8 cellular contexts compared by ENCODE assay signal in genomic region chr17:45584092-45585036, GRCh38.
DNase-seq lines count a peak whose midpoint lies in the region; ATAC-seq and TF ChIP-seq lines count a peak whose summit lies in the region.

No MANE protein-coding gene starts in this region.

- no peaks in the 10 kb centered on the region for H3K9me3 ChIP-seq in SK-N-SH

- H3K9me3 Mint-ChIP-seq in brain (peaks cover 0 to 12% (median 6%) of the 10 kb centered on the region in 5 experiments), immature natural killer cell (no peaks in the 10 kb centered on the region)

- WGBS in SK-N-SH (ENCODE audit: low lambda C conversion rate), result under 1% methylated on average over 58 of the region's 62 CpGs

- TF ChIP-seq CTCF in SK-N-SH (IDR thresholded peaks at IDR 0.05) (0 out of 2 replicates have a peak, but pooled peaks have one; percentile 4), brain (conservative IDR thresholded peaks at IDR 0.05) (no peak)

- H3K27me3 ChIP-seq in SK-N-SH (ENCODE audit: insufficient read depth), result no peaks in the 10 kb centered on the region

- CTCF ChIA-PET in SK-N-SH (lab: Yijun Ruan, JAX), result interaction anchor here (1.1 to 1.3 kb wide), 2 partner anchors 628 to 677 kb away, joined by 3 read pairs; no protein-coding TSS in a partner anchor

- peak overlapping the region; percentile 92 to 97 (median 93) for H3K4me3 Mint-ChIP-seq in brain
- peak overlapping the region; percentile 87 to 98 (median 94) for H3K4me3 Mint-ChIP-seq in immature natural killer cell

- POLR2A ChIA-PET in SK-N-SH (lab: Yijun Ruan, JAX), result interaction anchor here (0.6 kb wide), 1 partner anchor 876 kb away, joined by 3 read pairs; no protein-coding TSS in a partner anchor

- H3K36me3 Mint-ChIP-seq in brain (peaks cover 36% of the 10 kb centered on the region), immature natural killer cell (peaks cover 0 to 10% (median 3%) of the 10 kb centered on the region in 3 donors)

- ATAC-seq in GM18517 (IDR thresholded peaks at IDR 0.05; ENCODE audit: unreplicated experiment) (peak; percentile 56), HG02981 (IDR thresholded peaks at IDR 0.05; ENCODE audit: unreplicated experiment) (peak; percentile 53)

- H3K9ac ChIP-seq in SK-N-SH, result peak overlapping the region; percentile 89

- peak overlapping the region; percentile 74 to 95 for H3K27ac ChIP-seq in SK-N-SH (ENCODE audit: low read depth in 2 of 2, low read length in 1 of 2)

- H3K79me2 ChIP-seq in SK-N-SH (ENCODE audit: insufficient read depth), result peaks cover 52% of the 10 kb centered on the region

- H4K20me1 ChIP-seq in SK-N-SH (ENCODE audit: insufficient read depth), result peaks cover 9% of the 10 kb centered on the region

- H3K27me3 Mint-ChIP-seq in brain (peaks cover 16% of the 10 kb centered on the region), immature natural killer cell (ENCODE audit: low read depth in 3 of 3) (peaks cover 2 to 6% (median 4%) of the 10 kb centered on the region in 3 donors)

- H3K4me2 ChIP-seq in SK-N-SH, result peak overlapping the region; percentile 81

- 0 out of 2 replicates have a peak, but pooled peaks have one; percentile 20 for TF ChIP-seq RAD21 in SK-N-SH (IDR thresholded peaks at IDR 0.05; ENCODE audit: low read length)

- H3K4me1 ChIP-seq in SK-N-SH (ENCODE audit: control insufficient read depth in 1 of 2, insufficient read depth in 2 of 2, low read depth in 1 of 2, low read length in 1 of 2), result peaks cover 4 to 12% of the 10 kb centered on the region in 2 experiments; a peak in 3 of 4 replicates

- peaks cover 7 to 18% of the 10 kb centered on the region in 2 experiments for H3K36me3 ChIP-seq in SK-N-SH (replicated peaks in 1 of 2; ENCODE audit: control insufficient read depth in 1 of 2, insufficient read depth in 2 of 2, low read length in 1 of 2)

- peaks cover 8% of the 10 kb centered on the region for H3F3A ChIP-seq in SK-N-SH (replicated peaks; ENCODE audit: insufficient read depth)

- H3K4me1 Mint-ChIP-seq in brain (peaks cover 48% of the 10 kb centered on the region), immature natural killer cell (peaks cover 35 to 51% of the 10 kb centered on the region in 2 donors)

- H2AFZ ChIP-seq in SK-N-SH (ENCODE audit: low read depth), result peak overlapping the region; percentile 70

- H3K27ac Mint-ChIP-seq in brain (peak overlapping the region; percentile 95 to 98 (median 96)), immature natural killer cell (peak overlapping the region; percentile 92 to 97 (median 94))

- no peaks in the 10 kb centered on the region for H3K9me2 ChIP-seq in SK-N-SH

- TF ChIP-seq EP300 in SK-N-SH (IDR thresholded peaks at IDR 0.05; ENCODE audit: borderline replicate concordance in 1 of 2, low read depth in 1 of 2, low read length in 1 of 2), result no peak; a peak in 1 of 4 replicates

- peak overlapping the region; percentile 81 to 98 for H3K4me3 ChIP-seq in SK-N-SH (ENCODE audit: low read depth in 2 of 2, low read length in 1 of 2)

- DNase-seq in SK-N-SH (peak; percentile 83), immature natural killer cell (peak; percentile 76 to 80 (median 77)), NCI-H128 (lab: John Stamatoyannopoulos, UW; ENCODE audit: unreplicated experiment) (no peak), OCI-M1 (lab: John Stamatoyannopoulos, UW) (no peak)
- peak; percentile 34 to 60 (median 48) for DNase-seq in stimulated activated CD4-positive, alpha-beta T cell treated with anti-CD3 and anti-CD28 coated beads, Interleukin-12 subunit alpha, Interleukin-12 subunit beta, amount 100 ng/mL, for 48 hours (ENCODE audit: low read depth in 2 of 3, low spot score in 1 of 3)

TF ChIP-seq in SK-N-SH, 30 proteins besides CTCF, POLR2A, EP300 and RAD21 (continues in another document):
- TF ChIP-seq FOSL2 (IDR thresholded peaks at IDR 0.05; ENCODE audit: borderline replicate concordance, low read depth) (no peak), CHD2 (IDR thresholded peaks at IDR 0.05; ENCODE audit: low read length, partially characterized antibody) (peak; percentile 46), NFIC (IDR thresholded peaks at IDR 0.05; ENCODE audit: borderline replicate concordance) (no peak), ELF1 (IDR thresholded peaks at IDR 0.05) (no peak; the same call in 1 of the 2 replicates), SIN3A (IDR thresholded peaks at IDR 0.05; ENCODE audit: borderline replicate concordance, low read depth, low read length) (no peak), RXRA (IDR thresholded peaks at IDR 0.05; ENCODE audit: borderline replicate concordance, low read depth) (no peak), GABPA (IDR thresholded peaks at IDR 0.05; ENCODE audit: low read depth) (peak; percentile 14; the same call in 1 of the 2 replicates), GATA2 (CRISPR knock-in tag; IDR thresholded peaks at IDR 0.05) (no peak), MEF2A (IDR thresholded peaks at IDR 0.05; ENCODE audit: borderline replicate concordance, low read depth) (no peak), FOXM1 (IDR thresholded peaks at IDR 0.05; ENCODE audit: low read depth) (no peak; the same call in 1 of the 2 replicates), REST (IDR thresholded peaks at IDR 0.05; ENCODE audit: low read depth, low read length) (peak; percentile 49; the same call in 1 of the 2 replicates), MAX (IDR thresholded peaks at IDR 0.05; ENCODE audit: low read depth) (peak; percentile 69; the same call in 1 of the 2 replicates), MXI1 (IDR thresholded peaks at IDR 0.05; ENCODE audit: low read depth, low read length) (peak; percentile 48; the same call in 1 of the 2 replicates), YY1 (IDR thresholded peaks at IDR 0.05; ENCODE audit: low read depth) (peak; percentile 73), RFX5 (IDR thresholded peaks at IDR 0.05; ENCODE audit: low read length) (no peak), POLR2AphosphoS5 (IDR thresholded peaks at IDR 0.05; ENCODE audit: low read depth, low read length) (peak; percentile 54), USF2 (IDR thresholded peaks at IDR 0.05; ENCODE audit: borderline replicate concordance, low read depth, low read length) (no peak), RCOR1 (IDR thresholded peaks at IDR 0.05; ENCODE audit: low read length) (no peak; the same call in 1 of the 2 replicates), FOXJ3 (CRISPR knock-in tag; IDR thresholded peaks at IDR 0.05) (no peak), USF1 (IDR thresholded peaks at IDR 0.05; ENCODE audit: borderline replicate concordance, low read depth) (no peak), EZH2phosphoT487 (IDR thresholded peaks at IDR 0.05; ENCODE audit: borderline replicate concordance, low read depth) (no peak), JUND (IDR thresholded peaks at IDR 0.05) (no peak), PBX3 (IDR thresholded peaks at IDR 0.05) (peak; percentile 10; the same call in 1 of the 2 replicates), TCF12 (IDR thresholded peaks at IDR 0.05) (no peak; the same call in 1 of the 2 replicates)

Comparison
In these comparisons a context has a peak if more than half of its experiments do, and no peak if none do; other contexts are left out.
1. DNase-seq: peak in SK-N-SH (single experiment), immature natural killer cell (3 of 3) and stimulated activated CD4-positive, alpha-beta T cell treated with anti-CD3 and anti-CD28 coated beads, Interleukin-12 subunit alpha, Interleukin-12 subunit beta, amount 100 ng/mL, for 48 hours (3 of 3); none in NCI-H128 (single experiment) and OCI-M1 (single experiment).